Comparison of ENCODE assay signal across 1 cellular context in the genomic region with DNA sequence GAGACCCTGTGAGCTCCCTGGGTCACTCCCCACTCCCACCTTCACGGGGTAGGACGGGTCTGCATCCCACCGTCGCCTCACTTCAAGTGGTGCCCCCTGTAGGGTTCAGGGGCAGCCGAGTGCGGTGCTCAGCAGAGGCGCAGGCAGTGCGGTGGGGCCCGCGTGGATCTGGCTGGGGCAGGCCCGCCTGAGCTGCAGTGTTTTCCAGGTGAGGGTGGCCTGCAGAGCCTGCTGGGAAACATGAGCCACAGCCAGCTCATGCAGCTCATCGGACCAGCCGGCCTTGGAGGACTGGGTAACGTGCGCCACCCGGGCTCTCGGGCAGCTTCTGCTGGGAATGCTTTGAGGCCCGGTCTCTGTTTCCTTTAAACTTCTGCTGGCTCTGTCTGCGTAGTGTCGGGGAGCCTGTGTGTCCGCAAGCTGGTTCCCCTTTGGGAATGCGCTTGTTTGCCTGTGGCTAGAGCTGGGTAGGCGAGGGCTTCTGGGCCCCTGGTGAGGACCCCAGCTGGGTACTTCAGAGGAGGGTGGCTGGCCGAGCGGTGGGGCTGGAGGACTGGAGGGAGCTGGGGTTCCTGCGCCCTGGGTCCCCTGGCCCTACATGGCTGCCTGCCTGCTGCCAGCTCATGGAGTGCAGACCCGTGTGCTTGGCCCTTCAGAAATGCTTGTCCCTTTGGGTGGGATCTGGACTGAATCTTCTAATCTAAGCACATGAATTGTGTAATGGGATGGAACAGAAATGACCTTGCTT.
TF ChIP-seq lines count a peak whose summit lies in the region.

No MANE protein-coding gene starts in this region.

TF ChIP-seq in HepG2, 621 proteins besides CTCF, POLR2A, EP300 and RAD21 (continued from another document):
- TF ChIP-seq RBM39 (IDR thresholded peaks at IDR 0.05; ENCODE audit: low read depth, low read length, poor library complexity, severe bottlenecking): peak; percentile 51
- no peak for TF ChIP-seq FOSL1 (CRISPR knock-in tag; IDR thresholded peaks at IDR 0.05; ENCODE audit: borderline replicate concordance)
- no peak for TF ChIP-seq PAWR (CRISPR knock-in tag; IDR thresholded peaks at IDR 0.05; ENCODE audit: borderline replicate concordance)
- TF ChIP-seq TBL1XR1 (IDR thresholded peaks at IDR 0.05; ENCODE audit: borderline replicate concordance, low read length, partially characterized antibody): peak; percentile 7
- TF ChIP-seq ZNF746 (CRISPR knock-in tag; IDR thresholded peaks at IDR 0.05): no peak
- TF ChIP-seq MYNN (CRISPR knock-in tag; IDR thresholded peaks at IDR 0.05; ENCODE audit: low read depth): 0 out of 2 replicates have a peak, but pooled peaks have one; percentile 16
